ENCODE assay signal across 15 cellular contexts in genomic region chr5:128695791-128696520, GRCh38.
DNase-seq lines count a peak whose midpoint lies in the region; ATAC-seq, FAIRE-seq and TF ChIP-seq lines count a peak whose summit lies in the region.
"Had no signal": no experiment of that assay in that cellular context is flagged by ENCODE, and none has a peak within 500 bp of the region (broad histone marks: within the 10 kb centered on the region; RNA-seq: fewer than 3 reads in every experiment).

No MANE protein-coding gene starts in this region.

- H3K36me3 Mint-ChIP-seq in nephron (ENCODE audit: low read depth), result no peaks in the 10 kb centered on the region

- H3K79me2 ChIP-seq in Loucy (ENCODE audit: insufficient read depth, low read length), result no peaks in the 10 kb centered on the region

- TF ChIP-seq CTCF in GM10266 (IDR thresholded peaks at IDR 0.05; ENCODE audit: control insufficient read depth, insufficient read depth, low read depth, missing control alignments) (peak; percentile 14), Loucy (conservative IDR thresholded peaks at IDR 0.05; ENCODE audit: low read length) (peak; percentile 32), choroid plexus epithelial cell (conservative IDR thresholded peaks at IDR 0.05; ENCODE audit: low read depth, low read length) (peak; percentile 58), nephron (IDR thresholded peaks at IDR 0.05; ENCODE audit: unreplicated experiment in 3 of 3) (peak in 2 of 3 experiments; percentile 26 to 37), body of pancreas (IDR thresholded peaks at IDR 0.05) (no peak)

- H3K27me3 Mint-ChIP-seq in nephron (ENCODE audit: low read depth), result no peaks in the 10 kb centered on the region
- H3K27me3 Mint-ChIP-seq: central memory CD8-positive, alpha-beta T cell had no signal

- no peaks in the 10 kb centered on the region for H3F3A ChIP-seq in Loucy (ENCODE audit: low read depth)

- 64 to 81% methylated on average over 1 of the region's 1 CpG for WGBS in body of pancreas, 2 donors

- intact Hi-C loops in body of pancreas (cut with DNase I), result no loop called here

- H3K4me3 Mint-ChIP-seq in nephron, result no peak overlapping the region
- H3K4me3 Mint-ChIP-seq: activated T-cell treated with anti-CD3 and anti-CD28 coated beads, Interleukin-2, amount 50 U/mL, for 4 hours; central memory CD8-positive, alpha-beta T cell had no signal

- peaks cover 28% of the 10 kb centered on the region for H3K4me1 Mint-ChIP-seq in nephron
- H3K4me1 Mint-ChIP-seq: central memory CD8-positive, alpha-beta T cell had no signal

- H3K27ac Mint-ChIP-seq in nephron, result no peak overlapping the region

- H3K4me3 ChIP-seq in Loucy (ENCODE audit: low read length, poor library complexity, severe bottlenecking) (no peak overlapping the region), choroid plexus epithelial cell (ENCODE audit: low read depth, low read length) (no peak overlapping the region), body of pancreas (no peak overlapping the region)
- H3K4me3 ChIP-seq: lung, SJSA1 had no signal

- DNase-seq in GM10266 (ENCODE audit: extremely low spot score) (no peak), choroid plexus epithelial cell (ENCODE audit: low read depth) (peak; percentile 59), GM19239 (ENCODE audit: insufficient read length, low spot score) (no peak), body of pancreas (no peak)
- DNase-seq in activated CD8-positive, alpha-beta memory T cell treated with anti-CD3 and anti-CD28 coated beads for 24 hours, result no peak
- DNase-seq: activated T-cell treated with anti-CD3 and anti-CD28 coated beads, Interleukin-2, amount 50 U/mL, for 4 hours; NCI-H446; right cardiac atrium had no signal

- H3K4me2 ChIP-seq in Loucy (ENCODE audit: low read depth, low read length, poor library complexity, severe bottlenecking), result no peak overlapping the region

- H3K36me3 ChIP-seq in Loucy (ENCODE audit: insufficient read depth, low read length), result no peaks in the 10 kb centered on the region
- no peaks in the 10 kb centered on the region for H3K36me3 ChIP-seq in body of pancreas (replicated peaks in 1 of 2; ENCODE audit: insufficient read depth in 1 of 2, low read depth in 2 of 2)
- H3K36me3 ChIP-seq: SJSA1 had no signal

- FAIRE-seq in GM19239 (lab: Jason Lieb, UNC), result no peak
- FAIRE-seq: frontal cortex had no signal

- H3K27ac ChIP-seq in body of pancreas, result no peak overlapping the region
- H3K27ac ChIP-seq: SJSA1 had no signal

- ATAC-seq in HG03097 (IDR thresholded peaks at IDR 0.05; ENCODE audit: low FRiP score, unreplicated experiment) (no peak), body of pancreas (no peak)
- ATAC-seq: activated T-cell treated with anti-CD3 and anti-CD28 coated beads, Interleukin-2, amount 50 U/mL, for 4 hours; right cardiac atrium had no signal

- H3K9me2 ChIP-seq in Loucy (replicated peaks; ENCODE audit: low read depth, low read length), result no peaks in the 10 kb centered on the region

- H3K27me3 ChIP-seq in Loucy (ENCODE audit: insufficient read depth, low read length, poor library complexity, severe bottlenecking), result no peaks in the 10 kb centered on the region
- no peaks in the 10 kb centered on the region for H3K27me3 ChIP-seq in body of pancreas
- H3K27me3 ChIP-seq: SJSA1 had no signal

- H2AFZ ChIP-seq in Loucy (ENCODE audit: low read length), result no peak overlapping the region

- TF ChIP-seq POLR2A in body of pancreas (IDR thresholded peaks at IDR 0.05), result no peak

- no peak overlapping the region for H3K9ac ChIP-seq in Loucy (ENCODE audit: low read depth, low read length, poor library complexity, severe bottlenecking)

- no peaks in the 10 kb centered on the region for H3K9me3 ChIP-seq in Loucy (ENCODE audit: insufficient read depth, low read depth, low read length)
- H3K9me3 ChIP-seq in body of pancreas, result no peaks in the 10 kb centered on the region
- H3K9me3 ChIP-seq: SJSA1 had no signal

- H3K9me3 Mint-ChIP-seq in nephron, result peaks cover 12% of the 10 kb centered on the region

- H4K20me1 ChIP-seq in Loucy (ENCODE audit: insufficient read depth, low read length, poor library complexity, severe bottlenecking), result no peaks in the 10 kb centered on the region

- H3K4me1 ChIP-seq in Loucy (ENCODE audit: insufficient read depth, low read length, poor library complexity, severe bottlenecking) (no peaks in the 10 kb centered on the region), body of pancreas (no peaks in the 10 kb centered on the region)
- H3K4me1 ChIP-seq: SJSA1 had no signal

Comparison
In these comparisons a context has a peak if more than half of its experiments do, and no peak if none do; other contexts are left out.
1. CTCF ChIP-seq: peak in GM10266 (single experiment), Loucy (single experiment), choroid plexus epithelial cell (single experiment) and nephron (2 of 3); none in body of pancreas (0 of 7).